In the genomic region with DNA sequence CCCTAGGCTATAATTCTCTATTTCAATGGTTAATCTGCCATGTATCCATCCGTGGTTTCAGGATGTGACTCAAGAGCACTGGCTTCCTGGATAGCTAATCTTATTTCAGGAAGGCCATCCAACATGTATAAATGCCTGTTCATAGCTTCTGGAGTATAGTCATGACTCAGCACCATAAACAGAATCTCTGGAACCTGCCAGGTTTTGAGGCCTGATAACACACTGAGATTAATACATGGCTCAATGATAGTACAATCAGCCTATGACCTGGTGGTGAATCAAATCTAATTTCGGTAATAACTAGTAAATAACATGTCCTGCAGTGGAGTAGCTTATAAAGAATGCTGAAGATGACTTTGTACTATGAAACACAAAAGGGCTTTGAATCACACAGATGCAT, we compare ENCODE assay signal across 14 cellular contexts. TPM values are rescaled to one million over a fixed set of nuclear protein-coding genes. Genes with fewer than 3 reads are reported as not detected.
DNase-seq lines count a peak whose midpoint lies in the region; ATAC-seq and TF ChIP-seq lines count a peak whose summit lies in the region.
"Had no signal": no experiment of that assay in that cellular context is flagged by ENCODE, and none has a peak within 500 bp of the region (broad histone marks: within the 10 kb centered on the region; RNA-seq: fewer than 3 reads in every experiment).

No MANE protein-coding gene starts in this region.

- H4K91ac ChIP-seq in mesenchymal stem cell (ENCODE audit: low read length): no peak overlapping the region

- TF ChIP-seq CTCF in activated CD8-positive, alpha-beta T cell treated with anti-CD3 and anti-CD28 coated beads for 36 hours (IDR thresholded peaks at IDR 0.05): no peak
- TF ChIP-seq CTCF in suprapubic skin (IDR thresholded peaks at IDR 0.05) (no peak), nephron progenitor cell (IDR thresholded peaks at IDR 0.05) (no peak)

- H3K4me1 Mint-ChIP-seq in activated CD8-positive, alpha-beta T cell treated with anti-CD3 and anti-CD28 coated beads for 36 hours (ENCODE audit: low read depth): no peaks in the 10 kb centered on the region
- H3K4me1 Mint-ChIP-seq in nephron progenitor cell: no peaks in the 10 kb centered on the region
- H3K4me1 Mint-ChIP-seq: activated B cell treated with CpG ODN at 0.5 μM for 24 hours; activated naive CD4-positive, alpha-beta T cell treated with anti-CD3 and anti-CD28 coated beads, Interleukin-2, amount 50 U/mL, for 24 hours; stimulated activated memory B cell treated with anti-CD40 and anti-IgM and Interleukin-4, amounts not matched to agents 10 μg/mL and 1 μg/mL and 100 μg/mL, for 72 hours had no signal

- no peak overlapping the region for H3K4me3 ChIP-seq in mesenchymal stem cell (ENCODE audit: insufficient read depth in 1 of 2, low read depth in 1 of 2, low read length in 2 of 2)
- no peak overlapping the region for H3K4me3 ChIP-seq in suprapubic skin

- 0% methylated on average over 1 of the region's 2 CpGs for WGBS in mesenchymal stem cell
- WGBS in suprapubic skin: 33% methylated on average over 2 of the region's 2 CpGs

- H3K36me3 ChIP-seq in mesenchymal stem cell (ENCODE audit: control insufficient read depth in 1 of 2, insufficient read depth in 2 of 2, low read depth in 1 of 2, low read length in 2 of 2) (no peaks in the 10 kb centered on the region), suprapubic skin (no peaks in the 10 kb centered on the region)

- no peaks in the 10 kb centered on the region for H3K27me3 ChIP-seq in mesenchymal stem cell (ENCODE audit: control insufficient read depth in 1 of 2, insufficient read depth in 1 of 2, low read length in 2 of 2)
- no peaks in the 10 kb centered on the region for H3K27me3 ChIP-seq in suprapubic skin

- H3K27ac Mint-ChIP-seq in activated CD8-positive, alpha-beta T cell treated with anti-CD3 and anti-CD28 coated beads for 36 hours: no peak overlapping the region
- H3K27ac Mint-ChIP-seq in nephron progenitor cell: no peak overlapping the region
- H3K27ac Mint-ChIP-seq: activated B cell treated with CpG ODN at 0.5 μM for 24 hours; activated naive CD4-positive, alpha-beta T cell treated with anti-CD3 and anti-CD28 coated beads, Interleukin-2, amount 50 U/mL, for 24 hours; stimulated activated memory B cell treated with anti-CD40 and anti-IgM and Interleukin-4, amounts not matched to agents 10 μg/mL and 1 μg/mL and 100 μg/mL, for 72 hours had no signal

- no peaks in the 10 kb centered on the region for H3K9me3 ChIP-seq in mesenchymal stem cell (ENCODE audit: control insufficient read depth, low read length)
- H3K9me3 ChIP-seq in suprapubic skin: no peaks in the 10 kb centered on the region

- POLR2A ChIA-PET in activated CD8-positive, alpha-beta T cell treated with anti-CD3 and anti-CD28 coated beads for 36 hours (lab: Charles Lee): no interaction called here

- H2BK5ac ChIP-seq in mesenchymal stem cell (ENCODE audit: low read depth, low read length, poor library complexity, severe bottlenecking): no peak overlapping the region

- H3K4me2 ChIP-seq in mesenchymal stem cell (ENCODE audit: low read length, poor library complexity, severe bottlenecking): no peak overlapping the region

- H3K36me3 Mint-ChIP-seq in activated CD8-positive, alpha-beta T cell treated with anti-CD3 and anti-CD28 coated beads for 36 hours (ENCODE audit: low read depth): no peaks in the 10 kb centered on the region
- no peaks in the 10 kb centered on the region for H3K36me3 Mint-ChIP-seq in nephron progenitor cell (ENCODE audit: low read depth)
- H3K36me3 Mint-ChIP-seq: activated naive CD4-positive, alpha-beta T cell treated with anti-CD3 and anti-CD28 coated beads, Interleukin-2, amount 50 U/mL, for 24 hours; stimulated activated memory B cell treated with anti-CD40 and anti-IgM and Interleukin-4, amounts not matched to agents 10 μg/mL and 1 μg/mL and 100 μg/mL, for 72 hours had no signal

- no peaks in the 10 kb centered on the region for H3K79me1 ChIP-seq in mesenchymal stem cell (replicated peaks; ENCODE audit: low read length, poor library complexity, severe bottlenecking)

- TF ChIP-seq POLR2A in suprapubic skin (IDR thresholded peaks at IDR 0.05): no peak

- intact Hi-C loops in activated CD8-positive, alpha-beta T cell treated with anti-CD3 and anti-CD28 coated beads for 36 hours (cut with micrococcal nuclease): no loop called here

- no peak overlapping the region for H2AK5ac ChIP-seq in mesenchymal stem cell (ENCODE audit: low read length, severe bottlenecking)

- H3K18ac ChIP-seq in mesenchymal stem cell (ENCODE audit: low read depth in 1 of 2, low read length in 2 of 2): no peak overlapping the region

- no peak overlapping the region for H3K4me3 Mint-ChIP-seq in activated CD8-positive, alpha-beta T cell treated with anti-CD3 and anti-CD28 coated beads for 36 hours
- no peak overlapping the region for H3K4me3 Mint-ChIP-seq in nephron progenitor cell
- H3K4me3 Mint-ChIP-seq: activated B cell treated with CpG ODN at 0.5 μM for 24 hours; activated naive CD4-positive, alpha-beta T cell treated with anti-CD3 and anti-CD28 coated beads, Interleukin-2, amount 50 U/mL, for 24 hours; stimulated activated memory B cell treated with anti-CD40 and anti-IgM and Interleukin-4, amounts not matched to agents 10 μg/mL and 1 μg/mL and 100 μg/mL, for 72 hours had no signal

- H2BK15ac ChIP-seq in mesenchymal stem cell (ENCODE audit: low read depth, poor library complexity, severe bottlenecking): no peak overlapping the region

- H3K4me1 ChIP-seq in mesenchymal stem cell (ENCODE audit: control insufficient read depth, insufficient read depth, low read depth, low read length): no peaks in the 10 kb centered on the region
- no peaks in the 10 kb centered on the region for H3K4me1 ChIP-seq in suprapubic skin

- H3K27me3 Mint-ChIP-seq in activated CD8-positive, alpha-beta T cell treated with anti-CD3 and anti-CD28 coated beads for 36 hours: no peaks in the 10 kb centered on the region
- H3K27me3 Mint-ChIP-seq in nephron progenitor cell (ENCODE audit: low read depth, poor library complexity): no peaks in the 10 kb centered on the region
- H3K27me3 Mint-ChIP-seq: activated B cell treated with CpG ODN at 0.5 μM for 24 hours; activated naive CD4-positive, alpha-beta T cell treated with anti-CD3 and anti-CD28 coated beads, Interleukin-2, amount 50 U/mL, for 24 hours; stimulated activated memory B cell treated with anti-CD40 and anti-IgM and Interleukin-4, amounts not matched to agents 10 μg/mL and 1 μg/mL and 100 μg/mL, for 72 hours had no signal

- H3K9ac ChIP-seq in mesenchymal stem cell (ENCODE audit: low read length): peak overlapping the region; percentile 50

- H3K27ac ChIP-seq in mesenchymal stem cell (ENCODE audit: low read length, poor library complexity, severe bottlenecking) (peak overlapping the region; percentile 54), suprapubic skin (no peak overlapping the region)

- no peak overlapping the region for H4K8ac ChIP-seq in mesenchymal stem cell (ENCODE audit: low read length)

- no peak overlapping the region for H2BK12ac ChIP-seq in mesenchymal stem cell (ENCODE audit: low read length in 2 of 2)

- DNase-seq in COLO829 (ENCODE audit: low spot score): peak; percentile 84
- peak; percentile 51 for DNase-seq in LoVo (ENCODE audit: low spot score)
- peak; percentile 91 for DNase-seq in dermis blood vessel endothelial cell
- DNase-seq in mesenchymal stem cell: peak; percentile 69
- DNase-seq in activated CD8-positive, alpha-beta T cell treated with anti-CD3 and anti-CD28 coated beads for 36 hours: no peak
- DNase-seq in suprapubic skin (ENCODE audit: low spot score in 2 of 2): no peak
- no peak for DNase-seq in nephron progenitor cell
- DNase-seq: activated B cell treated with CpG ODN at 0.5 μM for 24 hours, NCI-H2029 treated with DMSO at 0.1 percent for 48 hours had no signal

- H2BK120ac ChIP-seq in mesenchymal stem cell (ENCODE audit: low read depth, low read length): no peak overlapping the region

- H3K23ac ChIP-seq in mesenchymal stem cell (ENCODE audit: low read length in 2 of 2): no peak overlapping the region

- H3K4ac ChIP-seq in mesenchymal stem cell (ENCODE audit: low read depth in 1 of 2, low read length in 2 of 2): no peak overlapping the region

- H2AFZ ChIP-seq in mesenchymal stem cell (ENCODE audit: low read depth, low read length): no peak overlapping the region

- no peak overlapping the region for H3K14ac ChIP-seq in mesenchymal stem cell (ENCODE audit: low read length in 2 of 2)

- CTCF ChIA-PET in activated CD8-positive, alpha-beta T cell treated with anti-CD3 and anti-CD28 coated beads for 36 hours (lab: Charles Lee): no interaction called here

- no peak for ATAC-seq in activated CD8-positive, alpha-beta T cell treated with anti-CD3 and anti-CD28 coated beads for 36 hours
- no peak for ATAC-seq in GM21786 (IDR thresholded peaks at IDR 0.05; ENCODE audit: unreplicated experiment)
- ATAC-seq: Panc1; stimulated activated memory B cell treated with anti-CD40 and anti-IgM and Interleukin-4, amounts not matched to agents 10 μg/mL and 1 μg/mL and 100 μg/mL, for 72 hours had no signal

- no peak for TF ChIP-seq EP300 in suprapubic skin (IDR thresholded peaks at IDR 0.05)

- no peaks in the 10 kb centered on the region for H3K9me3 Mint-ChIP-seq in activated CD8-positive, alpha-beta T cell treated with anti-CD3 and anti-CD28 coated beads for 36 hours
- no peaks in the 10 kb centered on the region for H3K9me3 Mint-ChIP-seq in nephron progenitor cell
- H3K9me3 Mint-ChIP-seq: activated B cell treated with CpG ODN at 0.5 μM for 24 hours; stimulated activated memory B cell treated with anti-CD40 and anti-IgM and Interleukin-4, amounts not matched to agents 10 μg/mL and 1 μg/mL and 100 μg/mL, for 72 hours had no signal

RNA-seq across cellular contexts. Expression of a gene that starts 5.7 kb away (rescaled TPM):
- 0.23 and 0.34 TPM in 2 replicates for total RNA-seq in dermis blood vessel endothelial cell
- 1.3 TPM for polyA plus RNA-seq in mesenchymal stem cell (2013, experiment 1 of 2)
- polyA plus RNA-seq in mesenchymal stem cell (2013, experiment 2 of 2): 1.5 TPM
- not detected for total RNA-seq in activated CD8-positive, alpha-beta T cell treated with anti-CD3 and anti-CD28 coated beads for 36 hours
- total RNA-seq in suprapubic skin: under 1 TPM in 1 of 4 donors, not detected in 3; 0.81 TPM
- total RNA-seq: activated B cell treated with CpG ODN at 0.5 μM for 24 hours, HT-29 had no signal

Comparison
In these comparisons a context has a peak if more than half of its experiments do, and no peak if none do; other contexts are left out.
1. DNase-seq: peak in COLO829 (single experiment), LoVo (single experiment), dermis blood vessel endothelial cell (single experiment) and mesenchymal stem cell (single experiment); none in activated CD8-positive, alpha-beta T cell treated with anti-CD3 and anti-CD28 coated beads for 36 hours (single experiment), suprapubic skin (0 of 2) and nephron progenitor cell (single experiment).